1 cellular context compared by ENCODE assay signal in the genomic region with DNA sequence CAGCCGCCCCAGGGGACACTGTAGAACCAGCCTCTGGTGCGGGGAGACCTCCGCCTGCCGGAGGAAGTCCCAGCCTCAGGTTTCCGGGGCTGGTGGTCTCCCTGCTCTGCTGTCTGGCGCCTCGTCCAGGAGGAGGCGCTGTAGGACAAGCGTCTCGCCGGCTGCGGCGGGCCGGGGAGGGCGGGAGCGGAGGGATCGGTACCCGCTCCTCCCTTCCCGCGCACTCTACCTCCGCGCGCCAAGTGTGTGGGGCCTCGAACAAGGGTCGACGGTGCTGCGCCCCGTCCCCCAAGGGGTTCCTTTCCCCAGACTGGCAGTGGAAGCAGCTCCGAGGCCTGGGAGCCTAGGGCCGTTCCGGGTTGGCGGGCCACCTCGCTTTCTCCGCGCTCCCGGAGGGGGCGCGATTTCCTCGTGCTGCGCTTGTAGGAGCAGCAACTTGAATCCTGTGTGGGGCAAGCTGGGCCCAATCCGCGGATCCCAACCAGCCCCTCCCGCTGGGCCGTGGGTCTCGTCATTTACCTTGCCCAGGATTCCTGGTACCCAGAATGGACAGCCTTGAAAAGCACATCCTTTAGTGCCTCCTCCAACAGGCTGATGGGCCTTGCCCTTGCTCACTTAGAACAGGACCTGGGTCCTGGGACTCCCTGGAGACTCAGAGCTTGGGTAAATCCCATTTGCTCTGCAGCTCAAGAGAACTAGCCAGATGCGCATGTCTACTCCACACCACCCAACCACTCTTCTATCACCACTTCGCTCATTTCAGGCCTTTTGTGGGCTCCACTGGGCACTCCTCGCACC.
TF ChIP-seq lines count a peak whose summit lies in the region.

No MANE protein-coding gene starts in this region.

TF ChIP-seq in WTC11, 78 proteins besides CTCF, POLR2A, EP300 and RAD21 (continued from another document and continues in another):
- TF ChIP-seq, protein P1, sequence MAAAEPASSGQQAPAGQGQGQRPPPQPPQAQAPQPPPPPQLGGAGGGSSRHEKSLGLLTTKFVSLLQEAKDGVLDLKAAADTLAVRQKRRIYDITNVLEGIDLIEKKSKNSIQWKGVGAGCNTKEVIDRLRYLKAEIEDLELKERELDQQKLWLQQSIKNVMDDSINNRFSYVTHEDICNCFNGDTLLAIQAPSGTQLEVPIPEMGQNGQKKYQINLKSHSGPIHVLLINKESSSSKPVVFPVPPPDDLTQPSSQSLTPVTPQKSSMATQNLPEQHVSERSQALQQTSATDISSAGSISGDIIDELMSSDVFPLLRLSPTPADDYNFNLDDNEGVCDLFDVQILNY (CRISPR knock-in tag; IDR thresholded peaks at IDR 0.05): peak; percentile 56; the same call in 1 of the 2 replicates
- TF ChIP-seq ETV6 (CRISPR knock-in tag; IDR thresholded peaks at IDR 0.05) (peak; percentile 51; the same call in 1 of the 2 replicates), MYBL2 (CRISPR knock-in tag; IDR thresholded peaks at IDR 0.05) (peak; percentile 52; the same call in 1 of the 2 replicates), OVOL2 (CRISPR knock-in tag; IDR thresholded peaks at IDR 0.05; ENCODE audit: borderline replicate concordance) (no peak), SMAD3 (CRISPR knock-in tag; IDR thresholded peaks at IDR 0.05; ENCODE audit: borderline replicate concordance) (peak; percentile 79; the same call in 1 of the 2 replicates), ESRRA (CRISPR knock-in tag; IDR thresholded peaks at IDR 0.05; ENCODE audit: borderline replicate concordance) (peak; percentile 64; the same call in 1 of the 2 replicates), EMX1 (CRISPR knock-in tag; IDR thresholded peaks at IDR 0.05) (no peak), ELF4 (CRISPR knock-in tag; IDR thresholded peaks at IDR 0.05; ENCODE audit: low read depth) (no peak), ATF1 (CRISPR knock-in tag; IDR thresholded peaks at IDR 0.05) (no peak), GABPB1 (CRISPR knock-in tag; IDR thresholded peaks at IDR 0.05) (no peak; the same call in none of the 2 replicates), JUN (CRISPR knock-in tag; IDR thresholded peaks at IDR 0.05) (no peak), NR2C2 (CRISPR knock-in tag; IDR thresholded peaks at IDR 0.05) (no peak), PRRX2 (CRISPR knock-in tag; IDR thresholded peaks at IDR 0.05) (no peak), ZNF416 (CRISPR knock-in tag; IDR thresholded peaks at IDR 0.05) (no peak), FOXJ3 (CRISPR knock-in tag; IDR thresholded peaks at IDR 0.05; ENCODE audit: borderline replicate concordance) (no peak), SP1 (CRISPR knock-in tag; conservative IDR thresholded peaks at IDR 0.05) (peak; percentile 54; the same call in 1 of the 2 replicates), CBFB (CRISPR knock-in tag; IDR thresholded peaks at IDR 0.05; ENCODE audit: low read depth) (no peak), GRHL2 (CRISPR knock-in tag; IDR thresholded peaks at IDR 0.05; ENCODE audit: insufficient replicate concordance, severe bottlenecking) (no peak), NFE2L1 (CRISPR knock-in tag; IDR thresholded peaks at IDR 0.05) (no peak), RELA (CRISPR knock-in tag; IDR thresholded peaks at IDR 0.05; ENCODE audit: borderline replicate concordance) (0 out of 2 replicates have a peak, but pooled peaks have one; percentile 41), FOXK1 (CRISPR knock-in tag; IDR thresholded peaks at IDR 0.05) (no peak), KAT7 (CRISPR knock-in tag; IDR thresholded peaks at IDR 0.05; ENCODE audit: borderline replicate concordance) (peak; percentile 48; the same call in 1 of the 2 replicates), ZNF232 (CRISPR knock-in tag; IDR thresholded peaks at IDR 0.05) (peak; percentile 85)
- TF ChIP-seq, protein P2, sequence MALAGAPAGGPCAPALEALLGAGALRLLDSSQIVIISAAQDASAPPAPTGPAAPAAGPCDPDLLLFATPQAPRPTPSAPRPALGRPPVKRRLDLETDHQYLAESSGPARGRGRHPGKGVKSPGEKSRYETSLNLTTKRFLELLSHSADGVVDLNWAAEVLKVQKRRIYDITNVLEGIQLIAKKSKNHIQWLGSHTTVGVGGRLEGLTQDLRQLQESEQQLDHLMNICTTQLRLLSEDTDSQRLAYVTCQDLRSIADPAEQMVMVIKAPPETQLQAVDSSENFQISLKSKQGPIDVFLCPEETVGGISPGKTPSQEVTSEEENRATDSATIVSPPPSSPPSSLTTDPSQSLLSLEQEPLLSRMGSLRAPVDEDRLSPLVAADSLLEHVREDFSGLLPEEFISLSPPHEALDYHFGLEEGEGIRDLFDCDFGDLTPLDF (CRISPR knock-in tag; IDR thresholded peaks at IDR 0.05): no peak
- TF ChIP-seq, protein P3, sequence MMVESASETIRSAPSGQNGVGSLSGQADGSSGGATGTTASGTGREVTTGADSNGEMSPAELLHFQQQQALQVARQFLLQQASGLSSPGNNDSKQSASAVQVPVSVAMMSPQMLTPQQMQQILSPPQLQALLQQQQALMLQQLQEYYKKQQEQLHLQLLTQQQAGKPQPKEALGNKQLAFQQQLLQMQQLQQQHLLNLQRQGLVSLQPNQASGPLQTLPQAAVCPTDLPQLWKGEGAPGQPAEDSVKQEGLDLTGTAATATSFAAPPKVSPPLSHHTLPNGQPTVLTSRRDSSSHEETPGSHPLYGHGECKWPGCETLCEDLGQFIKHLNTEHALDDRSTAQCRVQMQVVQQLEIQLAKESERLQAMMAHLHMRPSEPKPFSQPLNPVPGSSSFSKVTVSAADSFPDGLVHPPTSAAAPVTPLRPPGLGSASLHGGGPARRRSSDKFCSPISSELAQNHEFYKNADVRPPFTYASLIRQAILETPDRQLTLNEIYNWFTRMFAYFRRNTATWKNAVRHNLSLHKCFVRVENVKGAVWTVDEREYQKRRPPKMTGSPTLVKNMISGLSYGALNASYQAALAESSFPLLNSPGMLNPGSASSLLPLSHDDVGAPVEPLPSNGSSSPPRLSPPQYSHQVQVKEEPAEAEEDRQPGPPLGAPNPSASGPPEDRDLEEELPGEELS (CRISPR knock-in tag; IDR thresholded peaks at IDR 0.05): peak; percentile 67; the same call in 1 of the 2 replicates
- TF ChIP-seq, protein P4, sequence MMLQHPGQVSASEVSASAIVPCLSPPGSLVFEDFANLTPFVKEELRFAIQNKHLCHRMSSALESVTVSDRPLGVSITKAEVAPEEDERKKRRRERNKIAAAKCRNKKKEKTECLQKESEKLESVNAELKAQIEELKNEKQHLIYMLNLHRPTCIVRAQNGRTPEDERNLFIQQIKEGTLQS (CRISPR knock-in tag; conservative IDR thresholded peaks at IDR 0.05): no peak
- TF ChIP-seq, protein P5, sequence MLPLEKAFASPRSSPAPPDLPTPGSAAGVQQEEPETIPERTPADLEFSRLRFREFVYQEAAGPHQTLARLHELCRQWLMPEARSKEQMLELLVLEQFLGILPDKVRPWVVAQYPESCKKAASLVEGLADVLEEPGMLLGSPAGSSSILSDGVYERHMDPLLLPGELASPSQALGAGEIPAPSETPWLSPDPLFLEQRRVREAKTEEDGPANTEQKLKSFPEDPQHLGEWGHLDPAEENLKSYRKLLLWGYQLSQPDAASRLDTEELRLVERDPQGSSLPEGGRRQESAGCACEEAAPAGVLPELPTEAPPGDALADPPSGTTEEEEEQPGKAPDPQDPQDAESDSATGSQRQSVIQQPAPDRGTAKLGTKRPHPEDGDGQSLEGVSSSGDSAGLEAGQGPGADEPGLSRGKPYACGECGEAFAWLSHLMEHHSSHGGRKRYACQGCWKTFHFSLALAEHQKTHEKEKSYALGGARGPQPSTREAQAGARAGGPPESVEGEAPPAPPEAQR (CRISPR knock-in tag; IDR thresholded peaks at IDR 0.05): no peak
- TF ChIP-seq, protein P6, sequence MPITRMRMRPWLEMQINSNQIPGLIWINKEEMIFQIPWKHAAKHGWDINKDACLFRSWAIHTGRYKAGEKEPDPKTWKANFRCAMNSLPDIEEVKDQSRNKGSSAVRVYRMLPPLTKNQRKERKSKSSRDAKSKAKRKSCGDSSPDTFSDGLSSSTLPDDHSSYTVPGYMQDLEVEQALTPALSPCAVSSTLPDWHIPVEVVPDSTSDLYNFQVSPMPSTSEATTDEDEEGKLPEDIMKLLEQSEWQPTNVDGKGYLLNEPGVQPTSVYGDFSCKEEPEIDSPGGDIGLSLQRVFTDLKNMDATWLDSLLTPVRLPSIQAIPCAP (CRISPR knock-in tag; IDR thresholded peaks at IDR 0.05): peak; percentile 83
- TF ChIP-seq, protein P7, sequence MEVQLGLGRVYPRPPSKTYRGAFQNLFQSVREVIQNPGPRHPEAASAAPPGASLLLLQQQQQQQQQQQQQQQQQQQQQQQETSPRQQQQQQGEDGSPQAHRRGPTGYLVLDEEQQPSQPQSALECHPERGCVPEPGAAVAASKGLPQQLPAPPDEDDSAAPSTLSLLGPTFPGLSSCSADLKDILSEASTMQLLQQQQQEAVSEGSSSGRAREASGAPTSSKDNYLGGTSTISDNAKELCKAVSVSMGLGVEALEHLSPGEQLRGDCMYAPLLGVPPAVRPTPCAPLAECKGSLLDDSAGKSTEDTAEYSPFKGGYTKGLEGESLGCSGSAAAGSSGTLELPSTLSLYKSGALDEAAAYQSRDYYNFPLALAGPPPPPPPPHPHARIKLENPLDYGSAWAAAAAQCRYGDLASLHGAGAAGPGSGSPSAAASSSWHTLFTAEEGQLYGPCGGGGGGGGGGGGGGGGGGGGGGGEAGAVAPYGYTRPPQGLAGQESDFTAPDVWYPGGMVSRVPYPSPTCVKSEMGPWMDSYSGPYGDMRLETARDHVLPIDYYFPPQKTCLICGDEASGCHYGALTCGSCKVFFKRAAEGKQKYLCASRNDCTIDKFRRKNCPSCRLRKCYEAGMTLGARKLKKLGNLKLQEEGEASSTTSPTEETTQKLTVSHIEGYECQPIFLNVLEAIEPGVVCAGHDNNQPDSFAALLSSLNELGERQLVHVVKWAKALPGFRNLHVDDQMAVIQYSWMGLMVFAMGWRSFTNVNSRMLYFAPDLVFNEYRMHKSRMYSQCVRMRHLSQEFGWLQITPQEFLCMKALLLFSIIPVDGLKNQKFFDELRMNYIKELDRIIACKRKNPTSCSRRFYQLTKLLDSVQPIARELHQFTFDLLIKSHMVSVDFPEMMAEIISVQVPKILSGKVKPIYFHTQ (CRISPR knock-in tag; IDR thresholded peaks at IDR 0.05): no peak
- TF ChIP-seq, protein P8, sequence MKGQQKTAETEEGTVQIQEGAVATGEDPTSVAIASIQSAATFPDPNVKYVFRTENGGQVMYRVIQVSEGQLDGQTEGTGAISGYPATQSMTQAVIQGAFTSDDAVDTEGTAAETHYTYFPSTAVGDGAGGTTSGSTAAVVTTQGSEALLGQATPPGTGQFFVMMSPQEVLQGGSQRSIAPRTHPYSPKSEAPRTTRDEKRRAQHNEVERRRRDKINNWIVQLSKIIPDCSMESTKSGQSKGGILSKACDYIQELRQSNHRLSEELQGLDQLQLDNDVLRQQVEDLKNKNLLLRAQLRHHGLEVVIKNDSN (CRISPR knock-in tag; IDR thresholded peaks at IDR 0.05): no peak
- TF ChIP-seq, protein P9, sequence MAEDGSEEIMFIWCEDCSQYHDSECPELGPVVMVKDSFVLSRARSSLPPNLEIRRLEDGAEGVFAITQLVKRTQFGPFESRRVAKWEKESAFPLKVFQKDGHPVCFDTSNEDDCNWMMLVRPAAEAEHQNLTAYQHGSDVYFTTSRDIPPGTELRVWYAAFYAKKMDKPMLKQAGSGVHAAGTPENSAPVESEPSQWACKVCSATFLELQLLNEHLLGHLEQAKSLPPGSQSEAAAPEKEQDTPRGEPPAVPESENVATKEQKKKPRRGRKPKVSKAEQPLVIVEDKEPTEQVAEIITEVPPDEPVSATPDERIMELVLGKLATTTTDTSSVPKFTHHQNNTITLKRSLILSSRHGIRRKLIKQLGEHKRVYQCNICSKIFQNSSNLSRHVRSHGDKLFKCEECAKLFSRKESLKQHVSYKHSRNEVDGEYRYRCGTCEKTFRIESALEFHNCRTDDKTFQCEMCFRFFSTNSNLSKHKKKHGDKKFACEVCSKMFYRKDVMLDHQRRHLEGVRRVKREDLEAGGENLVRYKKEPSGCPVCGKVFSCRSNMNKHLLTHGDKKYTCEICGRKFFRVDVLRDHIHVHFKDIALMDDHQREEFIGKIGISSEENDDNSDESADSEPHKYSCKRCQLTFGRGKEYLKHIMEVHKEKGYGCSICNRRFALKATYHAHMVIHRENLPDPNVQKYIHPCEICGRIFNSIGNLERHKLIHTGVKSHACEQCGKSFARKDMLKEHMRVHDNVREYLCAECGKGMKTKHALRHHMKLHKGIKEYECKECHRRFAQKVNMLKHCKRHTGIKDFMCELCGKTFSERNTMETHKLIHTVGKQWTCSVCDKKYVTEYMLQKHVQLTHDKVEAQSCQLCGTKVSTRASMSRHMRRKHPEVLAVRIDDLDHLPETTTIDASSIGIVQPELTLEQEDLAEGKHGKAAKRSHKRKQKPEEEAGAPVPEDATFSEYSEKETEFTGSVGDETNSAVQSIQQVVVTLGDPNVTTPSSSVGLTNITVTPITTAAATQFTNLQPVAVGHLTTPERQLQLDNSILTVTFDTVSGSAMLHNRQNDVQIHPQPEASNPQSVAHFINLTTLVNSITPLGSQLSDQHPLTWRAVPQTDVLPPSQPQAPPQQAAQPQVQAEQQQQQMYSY (CRISPR knock-in tag; IDR thresholded peaks at IDR 0.05): no peak
- TF ChIP-seq, protein P10, sequence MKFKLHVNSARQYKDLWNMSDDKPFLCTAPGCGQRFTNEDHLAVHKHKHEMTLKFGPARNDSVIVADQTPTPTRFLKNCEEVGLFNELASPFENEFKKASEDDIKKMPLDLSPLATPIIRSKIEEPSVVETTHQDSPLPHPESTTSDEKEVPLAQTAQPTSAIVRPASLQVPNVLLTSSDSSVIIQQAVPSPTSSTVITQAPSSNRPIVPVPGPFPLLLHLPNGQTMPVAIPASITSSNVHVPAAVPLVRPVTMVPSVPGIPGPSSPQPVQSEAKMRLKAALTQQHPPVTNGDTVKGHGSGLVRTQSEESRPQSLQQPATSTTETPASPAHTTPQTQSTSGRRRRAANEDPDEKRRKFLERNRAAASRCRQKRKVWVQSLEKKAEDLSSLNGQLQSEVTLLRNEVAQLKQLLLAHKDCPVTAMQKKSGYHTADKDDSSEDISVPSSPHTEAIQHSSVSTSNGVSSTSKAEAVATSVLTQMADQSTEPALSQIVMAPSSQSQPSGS (CRISPR knock-in tag; IDR thresholded peaks at IDR 0.05; ENCODE audit: borderline replicate concordance, low read depth): no peak
- TF ChIP-seq, protein P11, sequence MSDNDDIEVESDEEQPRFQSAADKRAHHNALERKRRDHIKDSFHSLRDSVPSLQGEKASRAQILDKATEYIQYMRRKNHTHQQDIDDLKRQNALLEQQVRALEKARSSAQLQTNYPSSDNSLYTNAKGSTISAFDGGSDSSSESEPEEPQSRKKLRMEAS (CRISPR knock-in tag; IDR thresholded peaks at IDR 0.05): peak; percentile 72
- TF ChIP-seq, protein P12, sequence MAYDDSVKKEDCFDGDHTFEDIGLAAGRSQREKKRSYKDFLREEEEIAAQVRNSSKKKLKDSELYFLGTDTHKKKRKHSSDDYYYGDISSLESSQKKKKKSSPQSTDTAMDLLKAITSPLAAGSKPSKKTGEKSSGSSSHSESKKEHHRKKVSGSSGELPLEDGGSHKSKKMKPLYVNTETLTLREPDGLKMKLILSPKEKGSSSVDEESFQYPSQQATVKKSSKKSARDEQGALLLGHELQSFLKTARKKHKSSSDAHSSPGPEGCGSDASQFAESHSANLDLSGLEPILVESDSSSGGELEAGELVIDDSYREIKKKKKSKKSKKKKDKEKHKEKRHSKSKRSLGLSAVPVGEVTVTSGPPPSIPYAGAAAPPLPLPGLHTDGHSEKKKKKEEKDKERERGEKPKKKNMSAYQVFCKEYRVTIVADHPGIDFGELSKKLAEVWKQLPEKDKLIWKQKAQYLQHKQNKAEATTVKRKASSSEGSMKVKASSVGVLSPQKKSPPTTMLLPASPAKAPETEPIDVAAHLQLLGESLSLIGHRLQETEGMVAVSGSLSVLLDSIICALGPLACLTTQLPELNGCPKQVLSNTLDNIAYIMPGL (CRISPR knock-in tag; IDR thresholded peaks at IDR 0.05): peak; percentile 95
